17 cellular contexts compared by ENCODE assay signal in the genomic region with DNA sequence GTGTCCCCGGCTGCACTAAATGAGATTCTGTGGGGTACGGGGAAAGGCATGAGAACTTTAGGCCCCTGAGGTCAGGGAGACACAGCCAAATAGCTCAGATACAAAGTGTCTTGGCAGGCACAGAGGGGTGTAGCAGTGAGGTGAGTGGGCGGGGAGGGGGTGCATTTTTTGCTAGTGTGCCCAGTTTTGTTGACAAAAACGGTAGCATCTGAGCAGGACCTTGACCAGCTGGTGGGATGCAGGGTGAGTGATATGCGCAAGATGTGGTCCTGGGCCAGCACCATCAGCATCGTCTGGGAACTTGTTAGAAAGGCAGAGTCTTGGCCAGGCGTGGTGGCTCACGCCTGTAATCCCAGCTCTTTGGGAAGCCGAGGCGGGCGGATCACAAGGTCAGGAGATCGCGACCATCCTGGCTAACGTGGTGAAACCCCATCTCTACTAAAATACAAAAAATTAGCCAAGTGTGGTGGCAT.
DNase-seq lines count a peak whose midpoint lies in the region; ATAC-seq and TF ChIP-seq lines count a peak whose summit lies in the region.
"Had no signal": no experiment of that assay in that cellular context is flagged by ENCODE, and none has a peak within 500 bp of the region (broad histone marks: within the 10 kb centered on the region; RNA-seq: fewer than 3 reads in every experiment).

No MANE protein-coding gene starts in this region.

- H3K27me3 ChIP-seq in MM.1S (replicated peaks; ENCODE audit: insufficient read depth, low read length), result no peaks in the 10 kb centered on the region
- H3K27me3 ChIP-seq: left lung, pancreas, upper lobe of left lung had no signal

- no peaks in the 10 kb centered on the region for H3K9me2 ChIP-seq in MM.1S (replicated peaks; ENCODE audit: insufficient read depth, low read length)

- peaks cover 45% of the 10 kb centered on the region for H3K4me1 ChIP-seq in MM.1S (ENCODE audit: low read length)
- H3K4me1 ChIP-seq: pancreas had no signal

- H3K36me3 Mint-ChIP-seq in activated CD4-positive, alpha-beta T cell treated with anti-CD3 and anti-CD28 coated beads for 36 hours (ENCODE audit: low read depth), result no peaks in the 10 kb centered on the region
- no peaks in the 10 kb centered on the region for H3K36me3 Mint-ChIP-seq in activated naive CD8-positive, alpha-beta T cell
- H3K36me3 Mint-ChIP-seq in osteocyte (ENCODE audit: unreplicated experiment), result no peaks in the 10 kb centered on the region
- H3K36me3 Mint-ChIP-seq: WTC11 had no signal

- TF ChIP-seq CTCF in MM.1S (IDR thresholded peaks at IDR 0.05; ENCODE audit: low read length) (no peak), osteocyte (IDR thresholded peaks at IDR 0.05) (no peak)

- H4K20me1 ChIP-seq in MM.1S (ENCODE audit: insufficient read depth, low read length), result no peaks in the 10 kb centered on the region

- H3K27me3 Mint-ChIP-seq in activated CD4-positive, alpha-beta T cell treated with anti-CD3 and anti-CD28 coated beads for 36 hours, result peaks cover 7% of the 10 kb centered on the region
- H3K27me3 Mint-ChIP-seq in activated naive CD8-positive, alpha-beta T cell, result no peaks in the 10 kb centered on the region
- peaks cover 7% of the 10 kb centered on the region for H3K27me3 Mint-ChIP-seq in osteocyte (ENCODE audit: unreplicated experiment)

- DNase-seq in activated CD4-positive, alpha-beta T cell treated with anti-CD3 and anti-CD28 coated beads for 36 hours, result no peak
- DNase-seq in activated CD4-positive, alpha-beta T cell treated with anti-CD3 and anti-CD28 coated beads for 48 hours, result no peak
- DNase-seq in MM.1S, result no peak
- peak; percentile 48 for DNase-seq in osteocyte (ENCODE audit: extremely low spot score, unreplicated experiment)
- no peak for DNase-seq in NAMALWA (ENCODE audit: low spot score)
- no peak for DNase-seq in H4 (ENCODE audit: low spot score)
- DNase-seq: DMS79, left lung, NCI-H1105, NCI-H774, pancreas had no signal

- no peaks in the 10 kb centered on the region for H3K9me3 Mint-ChIP-seq in activated CD4-positive, alpha-beta T cell treated with anti-CD3 and anti-CD28 coated beads for 36 hours (ENCODE audit: low read depth)
- no peaks in the 10 kb centered on the region for H3K9me3 Mint-ChIP-seq in activated naive CD8-positive, alpha-beta T cell (ENCODE audit: low read depth)
- no peaks in the 10 kb centered on the region for H3K9me3 Mint-ChIP-seq in osteocyte (ENCODE audit: unreplicated experiment)
- H3K9me3 Mint-ChIP-seq: WTC11 had no signal

- H3F3A ChIP-seq in MM.1S (ENCODE audit: insufficient read depth, low read length), result peaks cover 9% of the 10 kb centered on the region

- CTCF ChIA-PET in activated CD4-positive, alpha-beta T cell treated with anti-CD3 and anti-CD28 coated beads for 36 hours (lab: Charles Lee), result interaction anchor here (0.6 to 9.0 kb wide), 35 partner anchors 9 to 481 kb away, joined by 3 to 191 read pairs (median 5); no protein-coding TSS in a partner anchor

- POLR2A ChIA-PET in activated CD4-positive, alpha-beta T cell treated with anti-CD3 and anti-CD28 coated beads for 36 hours (lab: Charles Lee), result interaction anchor here (0.6 to 3.5 kb wide), 8 partner anchors 99 to 290 kb away, joined by 4 to 42 read pairs (median 8); no protein-coding TSS in a partner anchor

- ATAC-seq in activated CD4-positive, alpha-beta T cell treated with anti-CD3 and anti-CD28 coated beads for 36 hours, result no peak
- no peak for ATAC-seq in HG03457 (IDR thresholded peaks at IDR 0.05; ENCODE audit: unreplicated experiment)
- ATAC-seq: WTC11 had no signal

- H3K4me3 Mint-ChIP-seq in activated CD4-positive, alpha-beta T cell treated with anti-CD3 and anti-CD28 coated beads for 36 hours, result peak overlapping the region; percentile 58
- peak overlapping the region; percentile 83 for H3K4me3 Mint-ChIP-seq in activated naive CD8-positive, alpha-beta T cell
- no peak overlapping the region for H3K4me3 Mint-ChIP-seq in osteocyte (ENCODE audit: unreplicated experiment)
- H3K4me3 Mint-ChIP-seq: WTC11 had no signal

- no peak overlapping the region for H3K4me3 ChIP-seq in MM.1S (ENCODE audit: low read length)
- H3K4me3 ChIP-seq: coronary artery, K562, left lung, pancreas had no signal

- H3K4me2 ChIP-seq in MM.1S (ENCODE audit: low read depth, low read length), result peak overlapping the region; percentile 52; the same call in 1 of the 2 replicates

- no peaks in the 10 kb centered on the region for H3K79me2 ChIP-seq in MM.1S (ENCODE audit: low read length)

- intact Hi-C loops in activated CD4-positive, alpha-beta T cell treated with anti-CD3 and anti-CD28 coated beads for 36 hours (cut with DNase I, micrococcal nuclease), result loop anchor here (1.0 to 5.0 kb wide), 18 partner anchors 31 to 634 kb away; a partner anchor contains a TSS

- no peak overlapping the region for H2AFZ ChIP-seq in MM.1S (ENCODE audit: low read length)

- H3K36me3 ChIP-seq in MM.1S (replicated peaks; ENCODE audit: insufficient read depth, low read length), result no peaks in the 10 kb centered on the region
- H3K36me3 ChIP-seq: left lung, pancreas, upper lobe of left lung had no signal

- no peak overlapping the region for H3K9ac ChIP-seq in MM.1S (ENCODE audit: low read length)

- H3K27ac ChIP-seq in MM.1S (ENCODE audit: low read length), result peak overlapping the region; percentile 4; the same call in 1 of the 2 replicates
- H3K27ac ChIP-seq: coronary artery, pancreas had no signal

- no peaks in the 10 kb centered on the region for H3K9me3 ChIP-seq in MM.1S (replicated peaks; ENCODE audit: insufficient read depth, low read length)
- H3K9me3 ChIP-seq: left lung, pancreas, upper lobe of left lung had no signal

- H3K27ac Mint-ChIP-seq in activated CD4-positive, alpha-beta T cell treated with anti-CD3 and anti-CD28 coated beads for 36 hours, result peak overlapping the region; percentile 97
- H3K27ac Mint-ChIP-seq in activated naive CD8-positive, alpha-beta T cell, result peak overlapping the region; percentile 100
- no peak overlapping the region for H3K27ac Mint-ChIP-seq in osteocyte (ENCODE audit: unreplicated experiment)
- H3K27ac Mint-ChIP-seq: WTC11 had no signal

- peaks cover 60% of the 10 kb centered on the region for H3K4me1 Mint-ChIP-seq in activated CD4-positive, alpha-beta T cell treated with anti-CD3 and anti-CD28 coated beads for 36 hours
- H3K4me1 Mint-ChIP-seq in activated naive CD8-positive, alpha-beta T cell (ENCODE audit: low read depth), result peaks cover 66% of the 10 kb centered on the region
- H3K4me1 Mint-ChIP-seq in osteocyte (ENCODE audit: unreplicated experiment), result peaks cover 20% of the 10 kb centered on the region
